Comparison of ENCODE assay signal across 1 cellular context in genomic region chr13:99215466-99215865, GRCh38.
TF ChIP-seq lines count a peak whose summit lies in the region.

No MANE protein-coding gene starts in this region.

TF ChIP-seq in HepG2, 621 proteins besides CTCF, POLR2A, EP300 and RAD21:
- TF ChIP-seq ZNF644 (CRISPR knock-in tag; IDR thresholded peaks at IDR 0.05; ENCODE audit: low read depth): no peak
- TF ChIP-seq, protein P1, sequence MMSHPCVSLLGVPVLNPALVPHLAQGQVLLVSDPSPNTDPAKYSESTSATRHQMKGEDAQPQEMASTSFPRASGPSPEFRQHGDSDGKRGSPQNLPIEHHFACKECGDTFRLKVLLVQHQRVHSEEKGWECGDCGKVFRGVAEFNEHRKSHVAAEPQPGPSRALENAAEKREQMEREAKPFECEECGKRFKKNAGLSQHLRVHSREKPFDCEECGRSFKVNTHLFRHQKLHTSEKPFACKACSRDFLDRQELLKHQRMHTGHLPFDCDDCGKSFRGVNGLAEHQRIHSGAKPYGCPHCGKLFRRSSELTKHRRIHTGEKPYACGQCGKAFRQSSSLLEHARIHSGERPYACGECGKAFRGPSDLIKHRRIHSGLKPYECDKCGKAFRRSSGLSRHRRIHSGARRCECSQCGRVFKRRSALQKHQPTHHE (CRISPR knock-in tag; IDR thresholded peaks at IDR 0.05; ENCODE audit: borderline replicate concordance): no peak
- no peak for TF ChIP-seq JDP2 (CRISPR knock-in tag; IDR thresholded peaks at IDR 0.05; ENCODE audit: borderline replicate concordance)
- TF ChIP-seq ZNF430 (CRISPR knock-in tag; IDR thresholded peaks at IDR 0.05): no peak
- no peak for TF ChIP-seq ZNF839 (CRISPR knock-in tag; IDR thresholded peaks at IDR 0.05; ENCODE audit: borderline replicate concordance)
- TF ChIP-seq ZMYM4 (CRISPR knock-in tag; IDR thresholded peaks at IDR 0.05): no peak
